Comparison of ENCODE assay signal across 23 cellular contexts in the genomic region with DNA sequence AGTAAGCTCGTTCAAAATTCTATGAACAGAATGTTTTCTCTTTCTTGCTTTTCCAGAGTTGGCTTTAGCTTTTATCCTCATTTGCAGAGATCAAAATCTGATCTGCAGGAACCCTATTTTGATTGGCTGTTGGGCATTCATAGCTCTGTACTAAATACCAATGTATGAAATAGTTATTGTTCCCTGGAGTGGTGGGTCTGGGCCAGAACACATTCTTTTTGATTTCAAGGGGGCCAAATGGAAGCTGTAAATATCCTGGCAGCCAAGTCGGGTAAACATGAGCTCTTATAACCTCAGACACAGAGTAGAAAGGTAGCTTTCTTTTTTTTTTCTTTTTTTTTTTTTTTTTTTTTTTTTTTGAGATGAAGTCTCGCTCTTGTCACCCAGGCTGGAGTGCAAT.
"Had no signal": no experiment of that assay in that cellular context is flagged by ENCODE, and none has a peak within 500 bp of the region (broad histone marks: within the 10 kb centered on the region; RNA-seq: fewer than 3 reads in every experiment).

No MANE protein-coding gene starts in this region.

- DNase-seq: islet precursor cell; left ventricle myocardium inferior; mesendoderm; naive B cell; natural killer cell; nephron progenitor cell; occipital lobe; right lobe of liver; stimulated activated CD4-positive, alpha-beta T cell treated with anti-CD3 and anti-CD28 coated beads, Interleukin-12 subunit alpha, Interleukin-12 subunit beta, amount 100 ng/mL, for 4 hours; stimulated activated CD4-positive, alpha-beta T cell treated with anti-CD3 and anti-CD28 coated beads, Interleukin-15, amount 100 ng/mL, for 24 hours; stimulated activated CD4-positive, alpha-beta T cell treated with anti-CD3 and anti-CD28 coated beads, Interleukin-4, amount 100 ng/mL, for 24 hours; stimulated activated naive CD4-positive, alpha-beta T cell; substantia nigra; transverse colon; upper lobe of left lung had no signal

- H3K9ac ChIP-seq: neural progenitor cell, parathyroid adenoma had no signal

- H3K36me3 ChIP-seq: left ventricle myocardium inferior, neural progenitor cell, neutrophil, right atrium auricular region, right lobe of liver, transverse colon, upper lobe of left lung, vagina had no signal

- H3K27me3 ChIP-seq: neural progenitor cell, neutrophil, right atrium auricular region, right lobe of liver, transverse colon, upper lobe of left lung, vagina had no signal

- H3K27ac ChIP-seq: left ventricle myocardium inferior, neural progenitor cell, neutrophil, parathyroid adenoma, right atrium auricular region, right lobe of liver, skin epidermis, transverse colon, upper lobe of left lung, vagina had no signal

- H3K4me1 ChIP-seq: parathyroid adenoma, right atrium auricular region, right lobe of liver, transverse colon, vagina had no signal

- ATAC-seq: natural killer cell; right lobe of liver; stimulated activated effector memory CD8-positive, alpha-beta T cell treated with anti-CD3 and anti-CD28 coated beads, Interleukin-12 subunit alpha, Interleukin-12 subunit beta, amount 100 ng/mL, for 72 hours had no signal

- H3K9me3 ChIP-seq: left ventricle myocardium inferior, neutrophil, right atrium auricular region, right lobe of liver, transverse colon, upper lobe of left lung, vagina had no signal

- H3K4me3 ChIP-seq: left ventricle myocardium inferior, lung, neural progenitor cell, right atrium auricular region, right lobe of liver, skin epidermis, transverse colon, upper lobe of left lung, vagina had no signal
